Comparison of ENCODE assay signal across 20 cellular contexts in genomic region chr9:5563417-5563815, GRCh38. TPM values are rescaled to one million over a fixed set of nuclear protein-coding genes. Genes with fewer than 3 reads are reported as not detected.
A peak's percentile ranks its signal among the peaks of the same experiment; 100 is the strongest.
DNase-seq lines count a peak whose midpoint lies in the region; TF ChIP-seq lines count a peak whose summit lies in the region.
"Had no signal": no experiment of that assay in that cellular context is flagged by ENCODE, and none has a peak within 500 bp of the region (broad histone marks: within the 10 kb centered on the region; RNA-seq: fewer than 3 reads in every experiment).

No MANE protein-coding gene starts in this region.

- H3K27ac Mint-ChIP-seq in activated CD4-positive, alpha-beta T cell treated with anti-CD3 and anti-CD28 coated beads, Interleukin-2, amount 10 ng/mL, durations not matched to agents 7 days and 5 days = peak overlapping the region; percentile 10
- no peak overlapping the region for H3K27ac Mint-ChIP-seq in immature natural killer cell
- H3K27ac Mint-ChIP-seq: natural killer cell; T-helper 2 cell treated with Interferon-gamma antibody and Interleukin-4, amounts not matched to agents 5 μg/mL and 100 μg/mL, for 36 hours had no signal

- no peak overlapping the region for H3K4me3 Mint-ChIP-seq in activated CD4-positive, alpha-beta T cell treated with anti-CD3 and anti-CD28 coated beads, Interleukin-2, amount 10 ng/mL, durations not matched to agents 7 days and 5 days
- H3K4me3 Mint-ChIP-seq in immature natural killer cell = no peak overlapping the region
- H3K4me3 Mint-ChIP-seq: natural killer cell; T-helper 2 cell treated with Interferon-gamma antibody and Interleukin-4, amounts not matched to agents 5 μg/mL and 100 μg/mL, for 36 hours had no signal

- no peak for TF ChIP-seq CTCF in retinal pigment epithelial cell (conservative IDR thresholded peaks at IDR 0.05; ENCODE audit: low read depth, low read length)

- H3K4me1 Mint-ChIP-seq in activated CD4-positive, alpha-beta T cell treated with anti-CD3 and anti-CD28 coated beads, Interleukin-2, amount 10 ng/mL, durations not matched to agents 7 days and 5 days = peaks cover 40% of the 10 kb centered on the region
- H3K4me1 Mint-ChIP-seq in immature natural killer cell = peaks cover 13 to 15% of the 10 kb centered on the region in 2 donors

- no peaks in the 10 kb centered on the region for H3K36me3 ChIP-seq in SK-N-MC (ENCODE audit: insufficient read depth, low read length)
- H3K36me3 ChIP-seq: lower lobe of right lung, upper lobe of left lung had no signal

- CTCF ChIA-PET in activated CD4-positive, alpha-beta T cell treated with anti-CD3 and anti-CD28 coated beads, Interleukin-2, amount 10 ng/mL, durations not matched to agents 7 days and 5 days (lab: Charles Lee) = interaction anchor here (3.0 kb wide), 1 partner anchor 13 kb away, joined by 7 read pairs; no protein-coding TSS in a partner anchor

- peaks cover 11% of the 10 kb centered on the region for H3K9me3 Mint-ChIP-seq in activated CD4-positive, alpha-beta T cell treated with anti-CD3 and anti-CD28 coated beads, Interleukin-2, amount 10 ng/mL, durations not matched to agents 7 days and 5 days
- peaks cover 0 to 2% (median 0%) of the 10 kb centered on the region in 6 donors for H3K9me3 Mint-ChIP-seq in immature natural killer cell
- H3K9me3 Mint-ChIP-seq: natural killer cell had no signal

- H3K27ac ChIP-seq in SK-N-MC (peak overlapping the region; percentile 55; the same call in 1 of the 2 replicates), epithelial cell of prostate (peak overlapping the region; percentile 97)
- H3K27ac ChIP-seq: brain microvascular endothelial cell, lower lobe of right lung, upper lobe of left lung had no signal

- POLR2A ChIA-PET in activated CD4-positive, alpha-beta T cell treated with anti-CD3 and anti-CD28 coated beads, Interleukin-2, amount 10 ng/mL, durations not matched to agents 7 days and 5 days (lab: Charles Lee) = no interaction called here

- H3K9ac ChIP-seq in SK-N-MC (ENCODE audit: insufficient read length) = no peak overlapping the region

- DNase-seq in activated CD4-positive, alpha-beta T cell treated with anti-CD3 and anti-CD28 coated beads, Interleukin-2, amount 10 ng/mL, durations not matched to agents 7 days and 5 days = no peak
- DNase-seq in activated CD4-positive, alpha-beta T cell treated with anti-CD3 and anti-CD28 coated beads, Interleukin-2, amount 50 U/mL, for 48 hours = no peak
- DNase-seq in SK-N-MC (ENCODE audit: low read depth, low spot score) (no peak), epithelial cell of prostate (ENCODE audit: low read depth, low spot score) (no peak), retinal pigment epithelial cell (ENCODE audit: low read depth) (peak; percentile 21), putamen (ENCODE audit: low spot score) (no peak), immature natural killer cell (no peak), COR-L47 (lab: John Stamatoyannopoulos, UW) (no peak)
- DNase-seq: activated CD4-positive, CD25-positive, alpha-beta regulatory T cell; activated naive CD4-positive, alpha-beta T cell; brain microvascular endothelial cell; dermis blood vessel endothelial cell; glutamatergic neuron; lower lobe of right lung; natural killer cell; NCI-H526; SHP77; stimulated activated naive CD4-positive, alpha-beta T cell; upper lobe of left lung had no signal

- H3K36me3 Mint-ChIP-seq in activated CD4-positive, alpha-beta T cell treated with anti-CD3 and anti-CD28 coated beads, Interleukin-2, amount 10 ng/mL, durations not matched to agents 7 days and 5 days (ENCODE audit: low read depth) = peaks cover 41% of the 10 kb centered on the region
- H3K36me3 Mint-ChIP-seq in immature natural killer cell = peaks cover 0 to 9% (median 0%) of the 10 kb centered on the region in 3 donors
- H3K36me3 Mint-ChIP-seq: natural killer cell had no signal

- H3K4me3 ChIP-seq in SK-N-MC = no peak overlapping the region
- H3K4me3 ChIP-seq in retinal pigment epithelial cell (ENCODE audit: low read length) = no peak overlapping the region
- H3K4me3 ChIP-seq: lower lobe of right lung, upper lobe of left lung had no signal

- H3K27me3 Mint-ChIP-seq in activated CD4-positive, alpha-beta T cell treated with anti-CD3 and anti-CD28 coated beads, Interleukin-2, amount 10 ng/mL, durations not matched to agents 7 days and 5 days = no peaks in the 10 kb centered on the region
- H3K27me3 Mint-ChIP-seq in immature natural killer cell (ENCODE audit: low read depth in 3 of 3) = peaks cover 0 to 4% (median 2%) of the 10 kb centered on the region in 3 donors

- no peaks in the 10 kb centered on the region for H3K9me3 ChIP-seq in SK-N-MC (ENCODE audit: low read depth, low read length)
- H3K9me3 ChIP-seq: lower lobe of right lung, upper lobe of left lung had no signal

RNA-seq across cellular contexts. Expression of gene PDCD1LG2, which starts 53.1 kb away (rescaled TPM):
- total RNA-seq in activated CD4-positive, alpha-beta T cell treated with anti-CD3 and anti-CD28 coated beads, Interleukin-2, amount 10 ng/mL, durations not matched to agents 7 days and 5 days = 1 to 10 TPM; 2.2 TPM
- polyA plus RNA-seq in immature natural killer cell = under 1 TPM in 2 of 3 donors, not detected in 1; 0.09 to 0.10 TPM
